In the genomic region with DNA sequence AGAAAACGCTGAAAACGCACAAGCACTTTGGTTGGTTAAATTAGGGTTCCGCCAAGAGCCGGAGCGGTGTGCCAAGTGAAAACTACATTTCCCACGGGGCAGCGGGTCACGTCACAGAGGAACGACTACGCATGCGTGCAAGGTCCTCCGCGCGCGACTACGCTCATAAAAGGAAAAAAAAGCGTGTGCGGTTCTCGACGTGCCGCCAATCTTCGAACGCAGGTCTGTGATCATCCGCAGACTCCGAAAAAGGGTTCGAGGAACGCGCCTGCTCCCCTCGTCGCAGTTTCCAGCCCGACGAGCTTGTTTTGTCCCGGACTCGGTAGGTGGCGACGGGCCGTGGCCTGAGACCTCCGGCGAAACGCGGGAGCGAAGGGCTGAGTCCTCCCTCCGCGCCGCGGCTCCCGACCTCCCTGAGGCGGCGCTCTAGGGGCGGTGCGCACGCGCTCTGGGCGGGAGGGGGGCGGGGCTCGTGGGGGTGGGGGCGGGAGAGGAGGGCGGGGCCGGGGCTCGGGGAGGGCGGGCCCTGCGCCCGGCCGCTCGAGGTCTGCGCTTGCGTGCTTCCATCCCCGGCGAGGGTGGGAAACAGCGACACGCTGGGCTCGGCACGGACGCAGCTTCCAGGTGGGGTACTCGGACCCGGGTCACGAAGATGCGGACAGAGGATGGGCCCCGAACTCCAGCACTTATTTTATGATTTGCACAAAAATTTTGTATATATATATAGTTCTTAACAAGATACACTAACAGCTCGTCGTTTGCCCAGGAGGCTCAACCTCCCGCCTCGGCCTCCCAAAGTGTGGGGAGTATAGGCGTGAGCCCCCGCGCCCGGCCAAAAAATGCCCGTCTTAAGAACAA, we compare ENCODE assay signal across 8 cellular contexts. TPM values are rescaled to one million over a fixed set of nuclear protein-coding genes. Genes with fewer than 3 reads are reported as not detected.
A peak's percentile ranks its signal among the peaks of the same experiment; 100 is the strongest.
DNase-seq lines count a peak whose midpoint lies in the region; ATAC-seq and TF ChIP-seq lines count a peak whose summit lies in the region.

A gene (plus strand): TSS at position 145 of the 858 bp plus-strand sequence. CDS start 27,150 bp downstream, outside the sequence.

- TF ChIP-seq CTCF in GM12874 (IDR thresholded peaks at IDR 0.05; ENCODE audit: insufficient read depth, low read depth, low read length) (peak; percentile 37; the same call in 1 of the 2 replicates), type B pancreatic cell (conservative IDR thresholded peaks at IDR 0.05) (peak; percentile 33)

- H3K27me3 Mint-ChIP-seq in type B pancreatic cell = peaks cover 3% of the 10 kb centered on the region

- H3K27me3 ChIP-seq in adipocyte (replicated peaks; ENCODE audit: control insufficient read depth, insufficient read depth, low read length) = no peaks in the 10 kb centered on the region

- peaks cover 17% of the 10 kb centered on the region for H3K4me1 ChIP-seq in adipocyte (ENCODE audit: control insufficient read depth, insufficient read depth, low read length)

- H3K36me3 ChIP-seq in adipocyte (ENCODE audit: control insufficient read depth, insufficient read depth, low read length, severe bottlenecking) = peaks cover 5% of the 10 kb centered on the region

- peak; percentile 78 for ATAC-seq in HG02763 (IDR thresholded peaks at IDR 0.05; ENCODE audit: unreplicated experiment)

- H3K9ac ChIP-seq in adipocyte (ENCODE audit: low read length) = peak within 1 kb of the TSS; percentile 91

- peak; percentile 54 for DNase-seq in NCI-H1417 treated with DMSO at 0.1 percent for 48 hours (lab: John Stamatoyannopoulos, UW)
- peak; percentile 89 for DNase-seq in T follicular helper cell (ENCODE audit: low read depth)
- DNase-seq in adipocyte (ENCODE audit: low read depth) = peak; percentile 97
- peak; percentile 96 for DNase-seq in cardiac septum (ENCODE audit: low spot score)
- peak; percentile 84 to 98 (median 91) for DNase-seq in posterior cingulate gyrus
- DNase-seq in type B pancreatic cell (ENCODE audit: extremely low spot score, unreplicated experiment) = peak; percentile 92

- H3K9me3 ChIP-seq in adipocyte (ENCODE audit: control insufficient read depth, low read length) = no peaks in the 10 kb centered on the region

- peaks cover 11% of the 10 kb centered on the region for H3K4me1 Mint-ChIP-seq in type B pancreatic cell (ENCODE audit: unreplicated experiment)

- peaks cover 13% of the 10 kb centered on the region for H3K36me3 Mint-ChIP-seq in type B pancreatic cell

- no peaks in the 10 kb centered on the region for H3K9me3 Mint-ChIP-seq in type B pancreatic cell

- intact Hi-C loops in cardiac septum (cut with DNase I) = loop anchor here (2.0 to 10.0 kb wide), 2 partner anchors 61 kb away; a partner anchor contains a TSS
- intact Hi-C loops in posterior cingulate gyrus (cut with DNase I) = loop anchor here (5.0 to 10.0 kb wide), 2 partner anchors 59 to 398 kb away; a partner anchor contains a TSS

- H3K4me3 Mint-ChIP-seq in type B pancreatic cell = peak within 1 kb of the TSS; percentile 95

- peak within 1 kb of the TSS; percentile 96 for H3K27ac Mint-ChIP-seq in type B pancreatic cell

- peak within 1 kb of the TSS; percentile 87 for H3K4me3 ChIP-seq in adipocyte (ENCODE audit: low read length)

RNA-seq across cellular contexts. Expression of the gene that starts here (rescaled TPM):
- total RNA-seq in cardiac septum (14.0 TPM), type B pancreatic cell (ENCODE audit: low replicate concordance) (21.4 and 29.6 TPM in 2 replicates)

Comparison
In these comparisons a context has a peak if more than half of its experiments do, and no peak if none do; other contexts are left out.
1. Peak in every context shown above with its lines: DNase-seq, ATAC-seq and H3K4me3 ChIP-seq.